ENCODE assay signal across 21 cellular contexts in the genomic region with DNA sequence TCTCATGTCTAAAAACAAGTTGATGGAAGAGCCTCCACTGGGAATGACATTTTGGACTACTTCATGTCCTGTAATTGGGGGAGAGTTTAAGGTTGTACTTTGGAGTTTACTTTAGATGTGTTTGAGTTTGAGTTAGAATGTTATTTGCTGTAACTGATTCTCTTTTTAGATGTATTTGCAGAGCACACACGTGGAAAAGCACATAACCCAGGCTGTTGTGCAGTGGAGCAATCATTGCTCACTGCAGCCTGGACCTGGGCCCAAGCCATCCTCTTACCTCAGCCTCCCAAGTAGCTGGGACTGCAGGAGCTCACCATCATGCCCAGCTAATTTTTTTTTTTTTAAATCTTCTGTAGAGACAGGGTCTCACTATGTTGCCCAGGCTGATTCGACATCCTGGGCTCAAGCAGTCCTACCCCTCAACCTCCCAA. TPM values are rescaled to one million over a fixed set of nuclear protein-coding genes. Genes with fewer than 3 reads are reported as not detected.
A peak's percentile ranks its signal among the peaks of the same experiment; 100 is the strongest.
DNase-seq lines count a peak whose midpoint lies in the region; ATAC-seq and TF ChIP-seq lines count a peak whose summit lies in the region.
"Had no signal": no experiment of that assay in that cellular context is flagged by ENCODE, and none has a peak within 500 bp of the region (broad histone marks: within the 10 kb centered on the region; RNA-seq: fewer than 3 reads in every experiment).

No MANE protein-coding gene starts in this region.

- no peak overlapping the region for H3K4me3 ChIP-seq in body of pancreas
- H3K4me3 ChIP-seq in thyroid gland (replicated peaks in 1 of 3): no peak overlapping the region
- H3K4me3 ChIP-seq: GM12878, tibial artery had no signal

- H3K4me3 Mint-ChIP-seq in activated naive CD8-positive, alpha-beta T cell treated with anti-CD3 and anti-CD28 coated beads, Interleukin-2, amount 50 U/mL, for 24 hours: no peak overlapping the region
- H3K4me3 Mint-ChIP-seq in activated naive CD8-positive, alpha-beta T cell treated with anti-CD3 and anti-CD28 coated beads for 36 hours: no peak overlapping the region
- H3K4me3 Mint-ChIP-seq: brain had no signal

- 37 to 38% methylated on average over 2 of the region's 2 CpGs for WGBS in body of pancreas, 2 donors
- WGBS in thyroid gland, 2 donors: 57 to 58% methylated on average over 2 of the region's 2 CpGs

- H3K4me1 ChIP-seq in body of pancreas: peaks cover 33% of the 10 kb centered on the region
- peaks cover 16 to 18% of the 10 kb centered on the region in 2 donors for H3K4me1 ChIP-seq in thyroid gland
- H3K4me1 ChIP-seq: foreskin keratinocyte had no signal

- intact Hi-C loops in body of pancreas (cut with DNase I): no loop called here
- intact Hi-C loops in thyroid gland (cut with DNase I): no loop called here

- H3K27ac ChIP-seq in body of pancreas (peak overlapping the region; percentile 21 to 50 (median 30)), thyroid gland (peak overlapping the region in 1 of 3 donors; percentile 15)
- H3K27ac ChIP-seq: foreskin keratinocyte, neutrophil, tibial artery, WERI-Rb-1 had no signal

- H3K36me3 Mint-ChIP-seq in activated naive CD8-positive, alpha-beta T cell treated with anti-CD3 and anti-CD28 coated beads, Interleukin-2, amount 50 U/mL, for 24 hours (ENCODE audit: low read depth): peaks cover 49% of the 10 kb centered on the region
- peaks cover 19% of the 10 kb centered on the region for H3K36me3 Mint-ChIP-seq in activated naive CD8-positive, alpha-beta T cell treated with anti-CD3 and anti-CD28 coated beads for 36 hours

- H3K27me3 ChIP-seq in body of pancreas (no peaks in the 10 kb centered on the region), thyroid gland (no peaks in the 10 kb centered on the region)
- H3K27me3 ChIP-seq: foreskin keratinocyte, neutrophil, tibial artery had no signal

- H3K4me1 Mint-ChIP-seq in activated naive CD8-positive, alpha-beta T cell treated with anti-CD3 and anti-CD28 coated beads, Interleukin-2, amount 50 U/mL, for 24 hours: peaks cover 17% of the 10 kb centered on the region
- H3K4me1 Mint-ChIP-seq in activated naive CD8-positive, alpha-beta T cell treated with anti-CD3 and anti-CD28 coated beads for 36 hours: peaks cover 12% of the 10 kb centered on the region

- H3K9me3 Mint-ChIP-seq in activated naive CD8-positive, alpha-beta T cell treated with anti-CD3 and anti-CD28 coated beads, Interleukin-2, amount 50 U/mL, for 24 hours: no peaks in the 10 kb centered on the region
- no peaks in the 10 kb centered on the region for H3K9me3 Mint-ChIP-seq in activated naive CD8-positive, alpha-beta T cell treated with anti-CD3 and anti-CD28 coated beads for 36 hours
- H3K9me3 Mint-ChIP-seq: brain had no signal

- H3K27me3 Mint-ChIP-seq in activated naive CD8-positive, alpha-beta T cell treated with anti-CD3 and anti-CD28 coated beads, Interleukin-2, amount 50 U/mL, for 24 hours: no peaks in the 10 kb centered on the region
- no peaks in the 10 kb centered on the region for H3K27me3 Mint-ChIP-seq in activated naive CD8-positive, alpha-beta T cell treated with anti-CD3 and anti-CD28 coated beads for 36 hours
- H3K27me3 Mint-ChIP-seq: brain had no signal

- H3K9me3 ChIP-seq in body of pancreas: no peaks in the 10 kb centered on the region
- no peaks in the 10 kb centered on the region for H3K9me3 ChIP-seq in thyroid gland
- H3K9me3 ChIP-seq: neutrophil, tibial artery had no signal

- H3K36me3 ChIP-seq in body of pancreas (replicated peaks in 1 of 2; ENCODE audit: insufficient read depth in 1 of 2, low read depth in 2 of 2) (no peaks in the 10 kb centered on the region), thyroid gland (no peaks in the 10 kb centered on the region)

- TF ChIP-seq CTCF in body of pancreas (IDR thresholded peaks at IDR 0.05): no peak
- TF ChIP-seq CTCF in thyroid gland (IDR thresholded peaks at IDR 0.05): no peak

- TF ChIP-seq POLR2A in body of pancreas (IDR thresholded peaks at IDR 0.05) (no peak), thyroid gland (IDR thresholded peaks at IDR 0.05) (no peak)

- H3K27ac Mint-ChIP-seq in activated naive CD8-positive, alpha-beta T cell treated with anti-CD3 and anti-CD28 coated beads, Interleukin-2, amount 50 U/mL, for 24 hours: peak overlapping the region; percentile 67
- H3K27ac Mint-ChIP-seq in activated naive CD8-positive, alpha-beta T cell treated with anti-CD3 and anti-CD28 coated beads for 36 hours: no peak overlapping the region

- DNase-seq in activated naive CD8-positive, alpha-beta T cell treated with anti-CD3 and anti-CD28 coated beads, Interleukin-2, amount 50 U/mL, for 24 hours: no peak
- DNase-seq in activated naive CD8-positive, alpha-beta T cell treated with anti-CD3 and anti-CD28 coated beads for 36 hours: no peak
- DNase-seq in body of pancreas (peak; percentile 50 to 77 (median 66)), left lobe of liver (ENCODE audit: low spot score) (peak; percentile 83), thyroid gland (peak; percentile 47 to 61), cerebellar cortex (ENCODE audit: low spot score) (no peak), inferior parietal cortex (ENCODE audit: extremely low spot score) (no peak), DMS 273 (lab: John Stamatoyannopoulos, UW; ENCODE audit: unreplicated experiment) (no peak)
- DNase-seq: effector CD4-positive, alpha-beta T cell; foreskin keratinocyte; HCEC 1CT; NCI-H2107; NCI-H748 treated with DMSO at 0.1 percent for 48 hours; stimulated activated CD4-positive, alpha-beta T cell treated with anti-CD3 and anti-CD28 coated beads, Interleukin-4, amount 100 ng/mL, for 1 hour; stimulated activated CD8-positive, alpha-beta memory T cell treated with anti-CD3 and anti-CD28 coated beads, Interleukin-4, amount 100 ng/mL, for 48 hours; T-helper 1 cell; tibial artery; WERI-Rb-1 had no signal

- no peak for ATAC-seq in activated naive CD8-positive, alpha-beta T cell treated with anti-CD3 and anti-CD28 coated beads, Interleukin-2, amount 50 U/mL, for 24 hours
- ATAC-seq in body of pancreas (peak; percentile 73), left lobe of liver (peak; percentile 88)
- ATAC-seq: foreskin keratinocyte, GM12878 had no signal

RNA-seq across cellular contexts. Expression of gene SH3D21, which starts 36.7 kb away (rescaled TPM):
- total RNA-seq in activated naive CD8-positive, alpha-beta T cell treated with anti-CD3 and anti-CD28 coated beads for 36 hours: 1 to 10 TPM; 9.3 to 9.4 TPM
- under 1 TPM; 0.33 to 0.52 TPM for total RNA-seq in body of pancreas
- total RNA-seq in left lobe of liver: 1.5 TPM
- 10 to 100 TPM; 10.7 to 25.1 (median 16.9) TPM for total RNA-seq in thyroid gland

RNA-seq across cellular contexts. Expression of gene THRAP3, which starts 45.2 kb away (rescaled TPM):
- total RNA-seq in activated naive CD8-positive, alpha-beta T cell treated with anti-CD3 and anti-CD28 coated beads for 36 hours: 100 to 1,000 TPM; 159 TPM
- 10 to 100 TPM; 27.4 to 32.2 TPM for total RNA-seq in body of pancreas
- total RNA-seq in left lobe of liver: 34.8 TPM
- total RNA-seq in thyroid gland: 100 to 1,000 TPM in 3 of 4 donors, 10 to 100 TPM in 1; 88.9 to 129 (median 115) TPM

RNA-seq across cellular contexts. Expression of gene EVA1B, which starts 54.0 kb away (rescaled TPM):
- 1 to 10 TPM; 5.3 to 6.3 TPM for total RNA-seq in activated naive CD8-positive, alpha-beta T cell treated with anti-CD3 and anti-CD28 coated beads for 36 hours
- 10 to 100 TPM; 32.2 to 32.3 TPM for total RNA-seq in body of pancreas
- total RNA-seq in left lobe of liver: 4.8 TPM
- 10 to 100 TPM; 30.7 to 71.5 (median 52.5) TPM for total RNA-seq in thyroid gland

Comparison
In these comparisons a context has a peak if more than half of its experiments do, and no peak if none do; other contexts are left out.
1. DNase-seq: peak in body of pancreas (4 of 4), left lobe of liver (single experiment) and thyroid gland (2 of 2); none in activated naive CD8-positive, alpha-beta T cell treated with anti-CD3 and anti-CD28 coated beads, Interleukin-2, amount 50 U/mL, for 24 hours (single experiment), activated naive CD8-positive, alpha-beta T cell treated with anti-CD3 and anti-CD28 coated beads for 36 hours (single experiment), cerebellar cortex (single experiment), inferior parietal cortex (single experiment) and DMS 273 (single experiment).